Comparison of ENCODE assay signal across 9 cellular contexts in genomic region chr19:45164577-45165335, GRCh38. TPM values are rescaled to one million over a fixed set of nuclear protein-coding genes. Genes with fewer than 3 reads are reported as not detected.
DNase-seq lines count a peak whose midpoint lies in the region; ATAC-seq lines count a peak whose summit lies in the region.
"Had no signal": no experiment of that assay in that cellular context is flagged by ENCODE, and none has a peak within 500 bp of the region (broad histone marks: within the 10 kb centered on the region; RNA-seq: fewer than 3 reads in every experiment).

No MANE protein-coding gene starts in this region.

- ATAC-seq in GM21528 (IDR thresholded peaks at IDR 0.05; ENCODE audit: low FRiP score, unreplicated experiment) (peak; percentile 45), left ventricle myocardium superior (peak; percentile 58)
- ATAC-seq: gastrocnemius medialis had no signal

- H3K4me1 Mint-ChIP-seq in activated T-cell treated with anti-CD3 and anti-CD28 coated beads, Interleukin-2, amount 50 U/mL, for 24 hours (ENCODE audit: low read depth), result peaks cover 18% of the 10 kb centered on the region

- intact Hi-C loops in left ventricle myocardium superior (cut with micrococcal nuclease), result no loop called here

- H3K27me3 Mint-ChIP-seq in activated T-cell treated with anti-CD3 and anti-CD28 coated beads, Interleukin-2, amount 50 U/mL, for 24 hours, result no peaks in the 10 kb centered on the region

- no peaks in the 10 kb centered on the region for H3K9me3 Mint-ChIP-seq in activated T-cell treated with anti-CD3 and anti-CD28 coated beads, Interleukin-2, amount 50 U/mL, for 24 hours

- DNase-seq in DMS53 treated with DMSO at 0.1 percent for 48 hours (lab: John Stamatoyannopoulos, UW; ENCODE audit: unreplicated experiment) (peak; percentile 54), MV-4-11 (lab: John Stamatoyannopoulos, UW) (peak; percentile 87), left ventricle myocardium superior (peak; percentile 58), NCI-H2171 (lab: John Stamatoyannopoulos, UW) (no peak), NCI-H2196 treated with DMSO at 0.1 percent for 48 hours (lab: John Stamatoyannopoulos, UW; ENCODE audit: unreplicated experiment) (no peak)
- peak; percentile 61 for DNase-seq in activated T-cell treated with anti-CD3 and anti-CD28 coated beads, Interleukin-2, amount 50 U/mL, for 24 hours
- DNase-seq in stimulated activated CD4-positive, alpha-beta T cell treated with anti-CD3 and anti-CD28 coated beads, Interleukin-4, amount 100 ng/mL, for 1 hour, result peak; percentile 56

- H3K27ac Mint-ChIP-seq in activated T-cell treated with anti-CD3 and anti-CD28 coated beads, Interleukin-2, amount 50 U/mL, for 24 hours, result peak overlapping the region; percentile 11

- no peak overlapping the region for H3K4me3 Mint-ChIP-seq in activated T-cell treated with anti-CD3 and anti-CD28 coated beads, Interleukin-2, amount 50 U/mL, for 24 hours

- H3K36me3 Mint-ChIP-seq in activated T-cell treated with anti-CD3 and anti-CD28 coated beads, Interleukin-2, amount 50 U/mL, for 24 hours (ENCODE audit: low read depth), result no peaks in the 10 kb centered on the region

RNA-seq across cellular contexts. Expression of gene NKPD1, which starts 4.0 kb away (rescaled TPM):
- total RNA-seq in left ventricle myocardium superior, result 0.07 TPM

RNA-seq across cellular contexts. Expression of gene TRAPPC6A, which starts 13.3 kb away (rescaled TPM):
- 13.7 TPM for total RNA-seq in left ventricle myocardium superior

RNA-seq across cellular contexts. Expression of gene BLOC1S3, which starts 13.8 kb away (rescaled TPM):
- 6.0 TPM for total RNA-seq in left ventricle myocardium superior

Comparison
In these comparisons a context has a peak if more than half of its experiments do, and no peak if none do; other contexts are left out.
1. DNase-seq: peak in DMS53 treated with DMSO at 0.1 percent for 48 hours (single experiment), MV-4-11 (single experiment), activated T-cell treated with anti-CD3 and anti-CD28 coated beads, Interleukin-2, amount 50 U/mL, for 24 hours (single experiment), left ventricle myocardium superior (single experiment) and stimulated activated CD4-positive, alpha-beta T cell treated with anti-CD3 and anti-CD28 coated beads, Interleukin-4, amount 100 ng/mL, for 1 hour (single experiment); none in NCI-H2171 (single experiment) and NCI-H2196 treated with DMSO at 0.1 percent for 48 hours (single experiment).